In genomic region chrX:107574711-107575110, GRCh38 we compare ENCODE assay signal across 23 cellular contexts. TPM values are rescaled to one million over a fixed set of nuclear protein-coding genes. Genes with fewer than 3 reads are reported as not detected.
A peak's percentile ranks its signal among the peaks of the same experiment; 100 is the strongest.
DNase-seq lines count a peak whose midpoint lies in the region; ATAC-seq, FAIRE-seq and TF ChIP-seq lines count a peak whose summit lies in the region.
"Had no signal": no experiment of that assay in that cellular context is flagged by ENCODE, and none has a peak within 500 bp of the region (broad histone marks: within the 10 kb centered on the region; RNA-seq: fewer than 3 reads in every experiment).

No MANE protein-coding gene starts in this region.

- no peaks in the 10 kb centered on the region for H3K36me3 Mint-ChIP-seq in activated CD4-positive, alpha-beta memory T cell treated with anti-CD3 and anti-CD28 coated beads for 36 hours
- H3K36me3 Mint-ChIP-seq: activated naive CD8-positive, alpha-beta T cell treated with anti-CD3 and anti-CD28 coated beads for 36 hours; naive thymus-derived CD8-positive, alpha-beta T cell; stimulated activated effector memory CD8-positive, alpha-beta T cell treated with anti-CD3 and anti-CD28 coated beads, Interleukin-12 subunit alpha, Interleukin-12 subunit beta, amount 100 ng/mL, for 72 hours had no signal

- intact Hi-C loops in activated CD4-positive, alpha-beta memory T cell treated with anti-CD3 and anti-CD28 coated beads for 36 hours (cut with micrococcal nuclease) = no loop called here

- no peaks in the 10 kb centered on the region for H3K9me3 Mint-ChIP-seq in activated CD4-positive, alpha-beta memory T cell treated with anti-CD3 and anti-CD28 coated beads for 36 hours
- H3K9me3 Mint-ChIP-seq: activated naive CD8-positive, alpha-beta T cell treated with anti-CD3 and anti-CD28 coated beads for 36 hours; stimulated activated effector memory CD8-positive, alpha-beta T cell treated with anti-CD3 and anti-CD28 coated beads, Interleukin-12 subunit alpha, Interleukin-12 subunit beta, amount 100 ng/mL, for 72 hours had no signal

- H3K4me3 ChIP-seq in epithelial cell of esophagus (ENCODE audit: low read length) = no peak overlapping the region
- H3K4me3 ChIP-seq: gastroesophageal sphincter, spleen, tibial artery had no signal

- peaks cover 4% of the 10 kb centered on the region for H3K4me1 Mint-ChIP-seq in activated CD4-positive, alpha-beta memory T cell treated with anti-CD3 and anti-CD28 coated beads for 36 hours (ENCODE audit: low read depth)
- H3K4me1 Mint-ChIP-seq: naive thymus-derived CD8-positive, alpha-beta T cell had no signal

- POLR2A ChIA-PET in activated CD4-positive, alpha-beta memory T cell treated with anti-CD3 and anti-CD28 coated beads for 36 hours (lab: Charles Lee) = no interaction called here
- POLR2A ChIA-PET in RWPE1 (lab: Yijun Ruan, JAX; ENCODE audit: low non-redundant PET) = no interaction called here

- CTCF ChIA-PET in activated CD4-positive, alpha-beta memory T cell treated with anti-CD3 and anti-CD28 coated beads for 36 hours (lab: Charles Lee) = no interaction called here
- CTCF ChIA-PET in RWPE1 (lab: Yijun Ruan, JAX) = interaction anchor here (0.7 kb wide), 1 partner anchor 1933 kb away, joined by 3 read pairs; no protein-coding TSS in a partner anchor

- H3K27ac ChIP-seq in RWPE1 = no peak overlapping the region
- H3K27ac ChIP-seq: gastroesophageal sphincter, HL-60, KMS-11, spleen, tibial artery had no signal

- no peak for TF ChIP-seq POLR2A in GM12892 (IDR thresholded peaks at IDR 0.05; ENCODE audit: low read depth, low read length)

- FAIRE-seq in GM12892 (lab: Jason Lieb, UNC) = peak; percentile 24
- FAIRE-seq in RCC 7860 (lab: Jason Lieb, UNC) = peak; percentile 94

- no peak for DNase-seq in GM12892 (ENCODE audit: insufficient read length)
- peak; percentile 64 for DNase-seq in RCC 7860 (ENCODE audit: low spot score)
- DNase-seq in epithelial cell of esophagus (ENCODE audit: low read depth) = peak; percentile 7
- DNase-seq in renal cortical epithelial cell (ENCODE audit: low read depth) = peak; percentile 57
- no peak for DNase-seq in activated CD4-positive, alpha-beta memory T cell treated with anti-CD3 and anti-CD28 coated beads for 36 hours
- DNase-seq in RWPE1 (ENCODE audit: low spot score) = no peak
- DNase-seq in NCI-H524 treated with DMSO at 0.1 percent for 48 hours (lab: John Stamatoyannopoulos, UW) = no peak
- DNase-seq: activated CD4-positive, alpha-beta T cell treated with anti-CD3 and anti-CD28 coated beads, Interleukin-2, amount 50 U/mL, for 48 hours; activated naive CD8-positive, alpha-beta T cell treated with anti-CD3 and anti-CD28 coated beads for 36 hours; activated T-cell treated with anti-CD3 and anti-CD28 coated beads, Interleukin-2, amount 50 U/mL, for 48 hours; cerebellar nuclear complex; DMS79; naive thymus-derived CD8-positive, alpha-beta T cell; NCI-H1417 treated with DMSO at 0.1 percent for 48 hours; NCI-H510A; posterior cingulate gyrus; spleen; tibial artery had no signal

- H3K4me3 Mint-ChIP-seq in activated CD4-positive, alpha-beta memory T cell treated with anti-CD3 and anti-CD28 coated beads for 36 hours = no peak overlapping the region
- H3K4me3 Mint-ChIP-seq: activated naive CD8-positive, alpha-beta T cell treated with anti-CD3 and anti-CD28 coated beads for 36 hours; naive thymus-derived CD8-positive, alpha-beta T cell; stimulated activated effector memory CD8-positive, alpha-beta T cell treated with anti-CD3 and anti-CD28 coated beads, Interleukin-12 subunit alpha, Interleukin-12 subunit beta, amount 100 ng/mL, for 72 hours had no signal

- ATAC-seq in GM19395 (IDR thresholded peaks at IDR 0.05; ENCODE audit: unreplicated experiment) = no peak
- ATAC-seq: gastroesophageal sphincter; naive thymus-derived CD8-positive, alpha-beta T cell; stimulated activated effector memory CD8-positive, alpha-beta T cell treated with anti-CD3 and anti-CD28 coated beads, Interleukin-12 subunit alpha, Interleukin-12 subunit beta, amount 100 ng/mL, for 72 hours had no signal

- H3K27ac Mint-ChIP-seq in activated CD4-positive, alpha-beta memory T cell treated with anti-CD3 and anti-CD28 coated beads for 36 hours = no peak overlapping the region
- H3K27ac Mint-ChIP-seq: activated naive CD8-positive, alpha-beta T cell treated with anti-CD3 and anti-CD28 coated beads for 36 hours; naive thymus-derived CD8-positive, alpha-beta T cell; stimulated activated effector memory CD8-positive, alpha-beta T cell treated with anti-CD3 and anti-CD28 coated beads, Interleukin-12 subunit alpha, Interleukin-12 subunit beta, amount 100 ng/mL, for 72 hours had no signal

- no peak for TF ChIP-seq CTCF in epithelial cell of esophagus (IDR thresholded peaks at IDR 0.05; ENCODE audit: insufficient read depth, low read depth, low read length, missing control alignments)
- TF ChIP-seq CTCF in RWPE1 (conservative IDR thresholded peaks at IDR 0.05; ENCODE audit: low read depth) = no peak

- H3K27me3 Mint-ChIP-seq in activated CD4-positive, alpha-beta memory T cell treated with anti-CD3 and anti-CD28 coated beads for 36 hours = no peaks in the 10 kb centered on the region
- H3K27me3 Mint-ChIP-seq: activated naive CD8-positive, alpha-beta T cell treated with anti-CD3 and anti-CD28 coated beads for 36 hours; naive thymus-derived CD8-positive, alpha-beta T cell had no signal

RNA-seq across cellular contexts. Expression of gene PRPS1, which starts 53.6 kb away (rescaled TPM):
- polyA plus RNA-seq in GM12892 (2012; ENCODE audit: missing spikeins) = 54.9 TPM
- total RNA-seq in renal cortical epithelial cell = 74.9 and 89.8 TPM in 2 replicates
- total RNA-seq in activated CD4-positive, alpha-beta memory T cell treated with anti-CD3 and anti-CD28 coated beads for 36 hours = 100 to 1,000 TPM; 132 to 141 TPM

Comparison
In these comparisons a context has a peak if more than half of its experiments do, and no peak if none do; other contexts are left out.
1. DNase-seq: peak in RCC 7860 (single experiment), epithelial cell of esophagus (single experiment) and renal cortical epithelial cell (single experiment); none in GM12892 (single experiment), activated CD4-positive, alpha-beta memory T cell treated with anti-CD3 and anti-CD28 coated beads for 36 hours (single experiment), RWPE1 (single experiment) and NCI-H524 treated with DMSO at 0.1 percent for 48 hours (single experiment).